In genomic region chr6:46119679-46120078, GRCh38 we compare ENCODE assay signal across 3 cellular contexts. TPM values are rescaled to one million over a fixed set of nuclear protein-coding genes. Genes with fewer than 3 reads are reported as not detected.
"Had no signal": no experiment of that assay in that cellular context is flagged by ENCODE, and none has a peak within 500 bp of the region (broad histone marks: within the 10 kb centered on the region; RNA-seq: fewer than 3 reads in every experiment).

No MANE protein-coding gene starts in this region.

RNA-seq across cellular contexts. Expression of gene ENPP5, which starts 51.1 kb away (rescaled TPM):
- total RNA-seq: activated T-cell treated with anti-CD3 and anti-CD28 coated beads, Interleukin-2, amount 50 U/mL, for 4 hours; activated T-helper 1 cell treated with anti-CD3 and anti-CD28 coated beads, Interleukin-12 subunit alpha, Interleukin-12 subunit beta, Interleukin-2, Interleukin-4 antibody, amounts not matched to agents 30 ng/mL and 10 ng/mL and 1 ng/mL, durations not matched to agents 14 hours and 24 hours and 36 hours had no signal
- polyA plus RNA-seq: SK-N-SH had no signal
